In genomic region chr15:98517051-98517450, GRCh38 we compare ENCODE assay signal across 6 cellular contexts.
"Had no signal": no experiment of that assay in that cellular context is flagged by ENCODE, and none has a peak within 500 bp of the region (broad histone marks: within the 10 kb centered on the region; RNA-seq: fewer than 3 reads in every experiment).

No MANE protein-coding gene starts in this region.

- FAIRE-seq: HepG2, HTR-8/SVneo, K562 had no signal

- ATAC-seq: HepG2, K562 had no signal

- H3K27ac ChIP-seq: HL-60 had no signal

- DNase-seq: IMR-90, KBM-7 had no signal

- H3K4me3 ChIP-seq: K562 had no signal
